ENCODE assay signal across 14 cellular contexts in the genomic region with DNA sequence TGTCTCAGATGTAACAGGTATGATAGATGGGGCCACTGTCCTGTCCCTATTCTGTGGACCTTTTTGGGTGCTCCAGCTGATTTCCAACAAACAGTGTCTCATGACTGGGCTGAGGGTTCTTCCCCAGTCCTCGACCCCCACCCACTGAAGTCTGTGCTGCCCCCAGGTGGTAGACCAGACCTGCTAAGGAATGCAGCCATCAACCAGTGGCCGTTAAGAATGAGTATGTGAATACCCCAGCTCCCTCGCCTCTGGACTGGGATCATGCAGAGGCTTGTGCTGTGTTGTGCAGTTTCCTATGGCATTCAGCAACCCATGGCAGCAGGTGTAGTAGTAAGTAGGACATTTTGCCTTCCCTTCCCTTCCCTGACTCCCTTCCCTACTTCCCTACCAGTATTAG.
DNase-seq lines count a peak whose midpoint lies in the region; ATAC-seq, FAIRE-seq and TF ChIP-seq lines count a peak whose summit lies in the region.
"Had no signal": no experiment of that assay in that cellular context is flagged by ENCODE, and none has a peak within 500 bp of the region (broad histone marks: within the 10 kb centered on the region; RNA-seq: fewer than 3 reads in every experiment).

No MANE protein-coding gene starts in this region.

- no peaks in the 10 kb centered on the region for H3K36me3 Mint-ChIP-seq in activated CD4-positive, alpha-beta T cell treated with anti-CD3 and anti-CD28 coated beads for 36 hours (ENCODE audit: low read depth)
- no peaks in the 10 kb centered on the region for H3K36me3 Mint-ChIP-seq in neural crest cell (ENCODE audit: low read depth)

- H3K27me3 Mint-ChIP-seq in activated CD4-positive, alpha-beta T cell treated with anti-CD3 and anti-CD28 coated beads for 36 hours, result peaks cover under 1% of the 10 kb centered on the region
- no peaks in the 10 kb centered on the region for H3K27me3 Mint-ChIP-seq in neural crest cell (ENCODE audit: low read depth)

- no peaks in the 10 kb centered on the region for H3K36me3 ChIP-seq in WERI-Rb-1
- no peaks in the 10 kb centered on the region for H3K36me3 ChIP-seq in pancreas
- H3K36me3 ChIP-seq in right atrium auricular region, result no peaks in the 10 kb centered on the region
- H3K36me3 ChIP-seq: brain microvascular endothelial cell had no signal

- peaks cover 5% of the 10 kb centered on the region for H3K9me3 ChIP-seq in WERI-Rb-1 (ENCODE audit: severe bottlenecking)
- H3K9me3 ChIP-seq in pancreas, result no peaks in the 10 kb centered on the region
- H3K9me3 ChIP-seq in right atrium auricular region, result no peaks in the 10 kb centered on the region

- H3K4me1 Mint-ChIP-seq in activated CD4-positive, alpha-beta T cell treated with anti-CD3 and anti-CD28 coated beads for 36 hours, result no peaks in the 10 kb centered on the region
- no peaks in the 10 kb centered on the region for H3K4me1 Mint-ChIP-seq in neural crest cell

- no peaks in the 10 kb centered on the region for H3K9me3 Mint-ChIP-seq in activated CD4-positive, alpha-beta T cell treated with anti-CD3 and anti-CD28 coated beads for 36 hours (ENCODE audit: low read depth)
- no peaks in the 10 kb centered on the region for H3K9me3 Mint-ChIP-seq in neural crest cell

- H3K4me3 ChIP-seq in WERI-Rb-1 (ENCODE audit: low read depth, low read length) (no peak overlapping the region), pancreas (no peak overlapping the region), right atrium auricular region (no peak overlapping the region)

- peak; percentile 6; the same call in 1 of the 2 replicates for TF ChIP-seq RAD21 in Ishikawa (IDR thresholded peaks at IDR 0.05; ENCODE audit: low read depth)

- no peak for ATAC-seq in activated CD4-positive, alpha-beta T cell treated with anti-CD3 and anti-CD28 coated beads for 36 hours
- ATAC-seq in pancreas, result no peak

- no peak overlapping the region for H3K27ac Mint-ChIP-seq in activated CD4-positive, alpha-beta T cell treated with anti-CD3 and anti-CD28 coated beads for 36 hours
- no peak overlapping the region for H3K27ac Mint-ChIP-seq in neural crest cell (ENCODE audit: unreplicated experiment)

- H3K4me1 ChIP-seq in pancreas (no peaks in the 10 kb centered on the region), right atrium auricular region (no peaks in the 10 kb centered on the region)

- no peak for FAIRE-seq in pancreas (lab: Jason Lieb, UNC)
- FAIRE-seq: endometrium had no signal

- intact Hi-C loops in activated CD4-positive, alpha-beta T cell treated with anti-CD3 and anti-CD28 coated beads for 36 hours (cut with DNase I, micrococcal nuclease), result no loop called here
- intact Hi-C loops in pancreas (cut with DNase I), result no loop called here

- DNase-seq in activated CD4-positive, alpha-beta T cell treated with anti-CD3 and anti-CD28 coated beads for 36 hours, result peak; percentile 32
- no peak for DNase-seq in activated CD4-positive, alpha-beta T cell treated with anti-CD3 and anti-CD28 coated beads, Interleukin-2, amount 50 U/mL, for 4 hours
- DNase-seq in WERI-Rb-1, result peak; percentile 50
- no peak for DNase-seq in neural crest cell (ENCODE audit: low read depth, low spot score)
- no peak for DNase-seq in pancreas
- DNase-seq in right atrium auricular region (ENCODE audit: low spot score), result no peak
- DNase-seq in SW480 (ENCODE audit: low spot score), result no peak
- DNase-seq: AML-193, brain microvascular endothelial cell, EL, glutamatergic neuron, NCI-H510A treated with DMSO at 0.1 percent for 48 hours had no signal

- CTCF ChIA-PET in activated CD4-positive, alpha-beta T cell treated with anti-CD3 and anti-CD28 coated beads for 36 hours (lab: Charles Lee), result no interaction called here

- no peak for TF ChIP-seq EP300 in Ishikawa (IDR thresholded peaks at IDR 0.05; ENCODE audit: borderline replicate concordance)

- 40 to 58% methylated on average over 3 of the region's 3 CpGs for whole genome bisulfite sequencing in pancreas, 2 donors

- H3K4me3 Mint-ChIP-seq in activated CD4-positive, alpha-beta T cell treated with anti-CD3 and anti-CD28 coated beads for 36 hours, result no peak overlapping the region
- no peak overlapping the region for H3K4me3 Mint-ChIP-seq in neural crest cell

- POLR2A ChIA-PET in activated CD4-positive, alpha-beta T cell treated with anti-CD3 and anti-CD28 coated beads for 36 hours (lab: Charles Lee), result no interaction called here

- H3K27me3 ChIP-seq in WERI-Rb-1 (ENCODE audit: insufficient read depth, low read depth, severe bottlenecking), result peaks cover 71% of the 10 kb centered on the region
- no peaks in the 10 kb centered on the region for H3K27me3 ChIP-seq in pancreas
- no peaks in the 10 kb centered on the region for H3K27me3 ChIP-seq in right atrium auricular region
- H3K27me3 ChIP-seq: brain microvascular endothelial cell had no signal

- TF ChIP-seq CTCF in WERI-Rb-1 (IDR thresholded peaks at IDR 0.05; ENCODE audit: low read depth, low read length) (peak; percentile 63), neural crest cell (conservative IDR thresholded peaks at IDR 0.05) (peak; percentile 26), pancreas (IDR thresholded peaks at IDR 0.05) (no peak), right atrium auricular region (IDR thresholded peaks at IDR 0.05) (no peak)

- H3K27ac ChIP-seq in WERI-Rb-1 (no peak overlapping the region), pancreas (no peak overlapping the region), right atrium auricular region (no peak overlapping the region)
- H3K27ac ChIP-seq: brain microvascular endothelial cell had no signal

TF ChIP-seq in Ishikawa, 13 proteins besides CTCF, POLR2A, EP300 and RAD21:
- no peak for TF ChIP-seq ZBTB7A (IDR thresholded peaks at IDR 0.05; ENCODE audit: low read depth)
- TF ChIP-seq, protein P1, sequence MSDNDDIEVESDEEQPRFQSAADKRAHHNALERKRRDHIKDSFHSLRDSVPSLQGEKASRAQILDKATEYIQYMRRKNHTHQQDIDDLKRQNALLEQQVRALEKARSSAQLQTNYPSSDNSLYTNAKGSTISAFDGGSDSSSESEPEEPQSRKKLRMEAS (IDR thresholded peaks at IDR 0.05), result no peak
- TF ChIP-seq FOXM1 (IDR thresholded peaks at IDR 0.05; ENCODE audit: borderline replicate concordance, low read depth), result no peak
- TF ChIP-seq TCF12 (IDR thresholded peaks at IDR 0.05; ENCODE audit: low read depth), result no peak
- TF ChIP-seq CEBPB (IDR thresholded peaks at IDR 0.05), result no peak
- TF ChIP-seq, protein P2, sequence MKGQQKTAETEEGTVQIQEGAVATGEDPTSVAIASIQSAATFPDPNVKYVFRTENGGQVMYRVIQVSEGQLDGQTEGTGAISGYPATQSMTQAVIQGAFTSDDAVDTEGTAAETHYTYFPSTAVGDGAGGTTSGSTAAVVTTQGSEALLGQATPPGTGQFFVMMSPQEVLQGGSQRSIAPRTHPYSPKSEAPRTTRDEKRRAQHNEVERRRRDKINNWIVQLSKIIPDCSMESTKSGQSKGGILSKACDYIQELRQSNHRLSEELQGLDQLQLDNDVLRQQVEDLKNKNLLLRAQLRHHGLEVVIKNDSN (IDR thresholded peaks at IDR 0.05), result no peak
- TF ChIP-seq, protein P3, sequence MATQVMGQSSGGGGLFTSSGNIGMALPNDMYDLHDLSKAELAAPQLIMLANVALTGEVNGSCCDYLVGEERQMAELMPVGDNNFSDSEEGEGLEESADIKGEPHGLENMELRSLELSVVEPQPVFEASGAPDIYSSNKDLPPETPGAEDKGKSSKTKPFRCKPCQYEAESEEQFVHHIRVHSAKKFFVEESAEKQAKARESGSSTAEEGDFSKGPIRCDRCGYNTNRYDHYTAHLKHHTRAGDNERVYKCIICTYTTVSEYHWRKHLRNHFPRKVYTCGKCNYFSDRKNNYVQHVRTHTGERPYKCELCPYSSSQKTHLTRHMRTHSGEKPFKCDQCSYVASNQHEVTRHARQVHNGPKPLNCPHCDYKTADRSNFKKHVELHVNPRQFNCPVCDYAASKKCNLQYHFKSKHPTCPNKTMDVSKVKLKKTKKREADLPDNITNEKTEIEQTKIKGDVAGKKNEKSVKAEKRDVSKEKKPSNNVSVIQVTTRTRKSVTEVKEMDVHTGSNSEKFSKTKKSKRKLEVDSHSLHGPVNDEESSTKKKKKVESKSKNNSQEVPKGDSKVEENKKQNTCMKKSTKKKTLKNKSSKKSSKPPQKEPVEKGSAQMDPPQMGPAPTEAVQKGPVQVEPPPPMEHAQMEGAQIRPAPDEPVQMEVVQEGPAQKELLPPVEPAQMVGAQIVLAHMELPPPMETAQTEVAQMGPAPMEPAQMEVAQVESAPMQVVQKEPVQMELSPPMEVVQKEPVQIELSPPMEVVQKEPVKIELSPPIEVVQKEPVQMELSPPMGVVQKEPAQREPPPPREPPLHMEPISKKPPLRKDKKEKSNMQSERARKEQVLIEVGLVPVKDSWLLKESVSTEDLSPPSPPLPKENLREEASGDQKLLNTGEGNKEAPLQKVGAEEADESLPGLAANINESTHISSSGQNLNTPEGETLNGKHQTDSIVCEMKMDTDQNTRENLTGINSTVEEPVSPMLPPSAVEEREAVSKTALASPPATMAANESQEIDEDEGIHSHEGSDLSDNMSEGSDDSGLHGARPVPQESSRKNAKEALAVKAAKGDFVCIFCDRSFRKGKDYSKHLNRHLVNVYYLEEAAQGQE (IDR thresholded peaks at IDR 0.05; ENCODE audit: low read depth), result no peak
TF ChIP-seq in Ishikawa: peak in this region for 0.

Comparison
In these comparisons a context has a peak if more than half of its experiments do, and no peak if none do; other contexts are left out.
1. DNase-seq: peak in activated CD4-positive, alpha-beta T cell treated with anti-CD3 and anti-CD28 coated beads for 36 hours (single experiment) and WERI-Rb-1 (single experiment); none in activated CD4-positive, alpha-beta T cell treated with anti-CD3 and anti-CD28 coated beads, Interleukin-2, amount 50 U/mL, for 4 hours (0 of 2), neural crest cell (single experiment), pancreas (0 of 6), right atrium auricular region (single experiment) and SW480 (single experiment).
2. CTCF ChIP-seq: peak in WERI-Rb-1 (single experiment) and neural crest cell (single experiment); none in pancreas (0 of 4) and right atrium auricular region (0 of 2).